In the genomic region with DNA sequence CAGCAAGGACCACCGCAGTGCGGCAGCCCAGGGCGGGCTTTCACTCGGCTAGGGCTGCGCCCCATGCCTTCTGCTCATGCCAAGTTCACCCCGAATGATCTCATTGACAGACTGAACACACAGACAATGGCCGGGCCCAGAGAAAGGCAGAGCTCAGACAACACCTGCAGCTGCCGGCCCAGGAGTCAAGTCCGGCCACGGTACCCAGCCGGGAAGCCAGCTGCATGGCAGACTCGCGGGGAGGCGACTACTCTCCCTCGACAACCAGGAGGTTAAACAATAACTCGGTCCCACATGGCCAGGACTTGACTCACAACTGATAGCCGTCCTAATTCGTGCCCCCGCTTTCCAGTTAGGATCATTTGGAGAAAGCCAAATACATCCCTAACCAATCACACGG, we compare ENCODE assay signal across 30 cellular contexts. TPM values are rescaled to one million over a fixed set of nuclear protein-coding genes. Genes with fewer than 3 reads are reported as not detected.
DNase-seq lines count a peak whose midpoint lies in the region; ATAC-seq, FAIRE-seq and TF ChIP-seq lines count a peak whose summit lies in the region.
"Had no signal": no experiment of that assay in that cellular context is flagged by ENCODE, and none has a peak within 500 bp of the region (broad histone marks: within the 10 kb centered on the region; RNA-seq: fewer than 3 reads in every experiment).

No MANE protein-coding gene starts in this region.

- ATAC-seq in left lobe of liver (peak; percentile 8), HG03354 (IDR thresholded peaks at IDR 0.05; ENCODE audit: poor library complexity, severe bottlenecking, unreplicated experiment) (no peak)
- ATAC-seq: left lung had no signal

- H3K27me3 ChIP-seq in small intestine (ENCODE audit: control insufficient read depth in 2 of 2, insufficient read depth in 2 of 2, low read length in 2 of 2) (no peaks in the 10 kb centered on the region), tibial artery (no peaks in the 10 kb centered on the region)
- H3K27me3 ChIP-seq: sigmoid colon had no signal

- H3K9me3 ChIP-seq in small intestine (ENCODE audit: control insufficient read depth, low read depth) (no peaks in the 10 kb centered on the region), tibial artery (no peaks in the 10 kb centered on the region)
- H3K9me3 ChIP-seq: left lung, sigmoid colon, SJSA1 had no signal

- no peaks in the 10 kb centered on the region for H3K36me3 ChIP-seq in small intestine (ENCODE audit: control insufficient read depth in 2 of 2, insufficient read depth in 2 of 2, low read length in 2 of 2)
- H3K36me3 ChIP-seq in tibial artery: no peaks in the 10 kb centered on the region
- H3K36me3 ChIP-seq: left lung, sigmoid colon, SJSA1 had no signal

- TF ChIP-seq CTCF in tibial artery (IDR thresholded peaks at IDR 0.05): no peak

- H3K27ac ChIP-seq in small intestine (ENCODE audit: low read depth in 1 of 2, low read length in 1 of 2) (no peak overlapping the region), tibial artery (no peak overlapping the region)
- H3K27ac ChIP-seq: GM23248, left lung, sigmoid colon, SJSA1, VCaP had no signal

- DNase-seq in DMS53 treated with DMSO at 0.1 percent for 48 hours (lab: John Stamatoyannopoulos, UW; ENCODE audit: unreplicated experiment) (peak; percentile 87), NCI-H774 (lab: John Stamatoyannopoulos, UW) (peak; percentile 82), left lobe of liver (ENCODE audit: low spot score) (no peak), small intestine (peak; percentile 74), tibial artery (no peak), globus pallidus (ENCODE audit: low spot score) (no peak)
- DNase-seq: activated CD4-positive, alpha-beta T cell treated with anti-CD3 and anti-CD28 coated beads for 48 hours; activated CD8-positive, alpha-beta memory T cell treated with anti-CD3 and anti-CD28 coated beads for 24 hours; activated gamma-delta T cell; activated naive CD8-positive, alpha-beta T cell treated with anti-CD3 and anti-CD28 coated beads for 36 hours; anterior cingulate cortex; GM23248; HFFc6; immature natural killer cell; KBM-7; mesenchymal stem cell; NCI-H1092; NCI-H187 treated with DMSO at 0.1 percent for 48 hours; sigmoid colon; stimulated activated CD4-positive, alpha-beta T cell treated with anti-CD3 and anti-CD28 coated beads, Interleukin-15, amount 100 ng/mL, for 24 hours; stimulated activated CD4-positive, alpha-beta T cell treated with anti-CD3 and anti-CD28 coated beads, Interleukin-4, amount 100 ng/mL, for 4 hours; T-helper 9 cell had no signal

- H3K4me1 ChIP-seq in small intestine (ENCODE audit: control insufficient read depth in 2 of 2, insufficient read depth in 1 of 2, low read depth in 1 of 2, low read length in 1 of 2) (no peaks in the 10 kb centered on the region), tibial artery (peaks cover 0 to 4% (median 0%) of the 10 kb centered on the region in 4 donors)
- H3K4me1 ChIP-seq: left lung, sigmoid colon, SJSA1 had no signal

- H3K4me3 ChIP-seq in small intestine (ENCODE audit: low read depth in 1 of 2, low read length in 2 of 2) (no peak overlapping the region), tibial artery (no peak overlapping the region)
- H3K4me3 ChIP-seq: GM23248, left lung, sigmoid colon, SJSA1 had no signal

- 17 to 66% (median 27%) methylated on average over 19 to 20 of the region's 20 CpGs for WGBS in small intestine, 3 donors

- FAIRE-seq in small intestine (lab: Jason Lieb, UNC): no peak
- FAIRE-seq: bronchial epithelial cell, D721Med had no signal

- intact Hi-C loops in tibial artery (cut with DNase I; ENCODE audit: low total_unique reads): no loop called here

RNA-seq across cellular contexts. Expression of a gene that starts 50.4 kb away (rescaled TPM):
- total RNA-seq in left lobe of liver: 3.6 TPM
- polyA plus RNA-seq in small intestine: 10 to 100 TPM in 1 of 3 donors, 1 to 10 TPM in 2; 1.1 to 12.7 (median 6.6) TPM
- total RNA-seq: GM23248, M059J had no signal
- polyA plus RNA-seq: CD14-positive monocyte, GM23248 had no signal

Comparison
In these comparisons a context has a peak if more than half of its experiments do, and no peak if none do; other contexts are left out.
1. DNase-seq: peak in DMS53 treated with DMSO at 0.1 percent for 48 hours (single experiment), NCI-H774 (single experiment) and small intestine (single experiment); none in left lobe of liver (single experiment), tibial artery (0 of 2) and globus pallidus (single experiment).